In genomic region chr1:119714583-119714982, GRCh38 we compare ENCODE assay signal across 13 cellular contexts. TPM values are rescaled to one million over a fixed set of nuclear protein-coding genes. Genes with fewer than 3 reads are reported as not detected.
A peak's percentile ranks its signal among the peaks of the same experiment; 100 is the strongest.
DNase-seq lines count a peak whose midpoint lies in the region; ATAC-seq and TF ChIP-seq lines count a peak whose summit lies in the region.
"Had no signal": no experiment of that assay in that cellular context is flagged by ENCODE, and none has a peak within 500 bp of the region (broad histone marks: within the 10 kb centered on the region; RNA-seq: fewer than 3 reads in every experiment).

No MANE protein-coding gene starts in this region.

- H3K27ac Mint-ChIP-seq in activated CD4-positive, alpha-beta T cell treated with anti-CD3 and anti-CD28 coated beads for 36 hours = no peak overlapping the region
- peak overlapping the region; percentile 100 for H3K27ac Mint-ChIP-seq in stimulated activated naive CD8-positive, alpha-beta T cell treated with anti-CD3 and anti-CD28 coated beads, Interleukin-15, amount 100 ng/mL, for 72 hours

- peaks cover 39% of the 10 kb centered on the region for H3K36me3 Mint-ChIP-seq in activated CD4-positive, alpha-beta T cell treated with anti-CD3 and anti-CD28 coated beads for 36 hours (ENCODE audit: low read depth)
- H3K36me3 Mint-ChIP-seq: naive thymus-derived CD8-positive, alpha-beta T cell had no signal

- peaks cover 65% of the 10 kb centered on the region for H3K36me3 ChIP-seq in SK-N-MC (ENCODE audit: insufficient read depth, low read length)

- no peaks in the 10 kb centered on the region for H3K9me3 ChIP-seq in SK-N-MC (ENCODE audit: low read depth, low read length)

- peak overlapping the region; percentile 95 for H3K4me3 Mint-ChIP-seq in activated CD4-positive, alpha-beta T cell treated with anti-CD3 and anti-CD28 coated beads for 36 hours
- H3K4me3 Mint-ChIP-seq in stimulated activated naive CD8-positive, alpha-beta T cell treated with anti-CD3 and anti-CD28 coated beads, Interleukin-15, amount 100 ng/mL, for 72 hours = peak overlapping the region; percentile 97 to 99

- H3K9ac ChIP-seq in SK-N-MC (ENCODE audit: insufficient read length) = peak overlapping the region; percentile 98

- 0 out of 2 replicates have a peak overlapping the region, but pooled peaks have one; percentile 1 for H3K27ac ChIP-seq in SK-N-MC

- H3K4me3 ChIP-seq in SK-N-MC (peak overlapping the region; percentile 94), fibroblast of the aortic adventitia (ENCODE audit: low read depth, low read length) (peak overlapping the region; percentile 75)
- H3K4me3 ChIP-seq: GM12878 had no signal

- POLR2A ChIA-PET in activated CD4-positive, alpha-beta T cell treated with anti-CD3 and anti-CD28 coated beads for 36 hours (lab: Charles Lee) = interaction anchor here (0.6 kb wide), 1 partner anchor 100 kb away, joined by 4 read pairs; no protein-coding TSS in a partner anchor

- peaks cover 30% of the 10 kb centered on the region for H3K4me1 Mint-ChIP-seq in activated CD4-positive, alpha-beta T cell treated with anti-CD3 and anti-CD28 coated beads for 36 hours
- H3K4me1 Mint-ChIP-seq in stimulated activated naive CD8-positive, alpha-beta T cell treated with anti-CD3 and anti-CD28 coated beads, Interleukin-15, amount 100 ng/mL, for 72 hours = peaks cover 55% of the 10 kb centered on the region

- CTCF ChIA-PET in activated CD4-positive, alpha-beta T cell treated with anti-CD3 and anti-CD28 coated beads for 36 hours (lab: Charles Lee) = no interaction called here

- no peaks in the 10 kb centered on the region for H3K9me3 Mint-ChIP-seq in activated CD4-positive, alpha-beta T cell treated with anti-CD3 and anti-CD28 coated beads for 36 hours (ENCODE audit: low read depth)
- H3K9me3 Mint-ChIP-seq in stimulated activated naive CD8-positive, alpha-beta T cell treated with anti-CD3 and anti-CD28 coated beads, Interleukin-15, amount 100 ng/mL, for 72 hours = no peaks in the 10 kb centered on the region

- intact Hi-C loops in activated CD4-positive, alpha-beta T cell treated with anti-CD3 and anti-CD28 coated beads for 36 hours (cut with DNase I, micrococcal nuclease) = loop anchor here (5.0 kb wide), 3 partner anchors 67 to 1787 kb away; partner anchors contain the start of genes GDAP2 (in 1 of the 2), WARS2 (in 1 of the 2), WDR3 (in 1 of the 2) and ZNF697 (in 1 of the 2)

- no peak for ATAC-seq in activated CD4-positive, alpha-beta T cell treated with anti-CD3 and anti-CD28 coated beads for 36 hours
- ATAC-seq in stimulated activated naive CD8-positive, alpha-beta T cell treated with anti-CD3 and anti-CD28 coated beads, Interleukin-15, amount 100 ng/mL, for 72 hours = no peak
- ATAC-seq: GM12878; naive thymus-derived CD8-positive, alpha-beta T cell had no signal

- DNase-seq in activated CD4-positive, alpha-beta T cell treated with anti-CD3 and anti-CD28 coated beads for 36 hours = no peak
- no peak for DNase-seq in activated CD4-positive, alpha-beta T cell treated with anti-CD3 and anti-CD28 coated beads, Interleukin-2, amount 50 U/mL, for 1 hour
- no peak for DNase-seq in SK-N-MC (ENCODE audit: low read depth, low spot score)
- DNase-seq in fibroblast of the aortic adventitia (ENCODE audit: low read depth) = peak; percentile 69
- no peak for DNase-seq in stimulated activated naive CD8-positive, alpha-beta T cell treated with anti-CD3 and anti-CD28 coated beads, Interleukin-15, amount 100 ng/mL, for 72 hours
- DNase-seq in NCI-H1436 treated with DMSO at 0.1 percent for 48 hours (lab: John Stamatoyannopoulos, UW) = no peak
- DNase-seq in NCI-H1694 (lab: John Stamatoyannopoulos, UW) = no peak
- DNase-seq in activated CD4-positive, CD25-positive, alpha-beta regulatory T cell treated with anti-CD3 and anti-CD28 coated beads, Interleukin-2, amount 50 U/mL, for 72 hours = no peak
- DNase-seq: amniotic stem cell; naive thymus-derived CD8-positive, alpha-beta T cell; NCI-H446 had no signal

- peaks cover 9% of the 10 kb centered on the region for H3K27me3 Mint-ChIP-seq in activated CD4-positive, alpha-beta T cell treated with anti-CD3 and anti-CD28 coated beads for 36 hours
- peaks cover 8% of the 10 kb centered on the region for H3K27me3 Mint-ChIP-seq in stimulated activated naive CD8-positive, alpha-beta T cell treated with anti-CD3 and anti-CD28 coated beads, Interleukin-15, amount 100 ng/mL, for 72 hours

- TF ChIP-seq CTCF in fibroblast of the aortic adventitia (IDR thresholded peaks at IDR 0.05; ENCODE audit: insufficient read depth, low read length) = no peak

RNA-seq across cellular contexts. Expression of gene PHGDH, which starts 2.8 kb away (rescaled TPM):
- total RNA-seq in activated CD4-positive, alpha-beta T cell treated with anti-CD3 and anti-CD28 coated beads for 36 hours = 100 to 1,000 TPM; 198 to 259 TPM
- total RNA-seq in fibroblast of the aortic adventitia (ENCODE audit: low replicate concordance) = 246 and 430 TPM in 2 replicates

RNA-seq across cellular contexts. Expression of gene HMGCS2, which starts 54.1 kb away (rescaled TPM):
- total RNA-seq in activated CD4-positive, alpha-beta T cell treated with anti-CD3 and anti-CD28 coated beads for 36 hours = not detected
- not detected in 2 replicates for total RNA-seq in fibroblast of the aortic adventitia (ENCODE audit: low replicate concordance)
- total RNA-seq: glomerular endothelial cell; naive thymus-derived CD8-positive, alpha-beta T cell had no signal
